8 cellular contexts compared by ENCODE assay signal in the genomic region with DNA sequence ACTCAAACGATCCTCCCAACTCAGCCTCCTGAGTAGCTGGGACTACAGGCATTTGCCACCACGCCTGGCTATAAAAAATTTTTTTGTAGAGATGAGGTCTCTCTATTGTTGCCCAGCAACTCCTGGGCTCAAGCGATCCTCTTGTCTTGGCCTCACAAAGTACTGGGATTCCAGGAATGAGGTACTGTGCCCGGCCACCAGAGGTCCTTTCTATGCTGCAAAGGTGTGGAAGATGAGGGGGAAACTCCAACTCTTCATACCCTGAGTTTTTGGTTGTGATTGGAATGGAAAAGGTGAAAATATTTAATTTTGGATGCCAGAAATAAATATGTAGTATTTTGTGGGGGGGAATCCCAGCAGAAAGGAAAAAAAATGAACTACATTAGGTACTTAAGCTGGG. TPM values are rescaled to one million over a fixed set of nuclear protein-coding genes. Genes with fewer than 3 reads are reported as not detected.
DNase-seq lines count a peak whose midpoint lies in the region; TF ChIP-seq lines count a peak whose summit lies in the region.

No MANE protein-coding gene starts in this region.

- H3K27ac ChIP-seq in right atrium auricular region (no peak overlapping the region), tibial nerve (peak overlapping the region in 2 of 4 donors; percentile 69 to 78)

- DNase-seq in BJ (ENCODE audit: low read depth) (no peak), T-helper 9 cell (peak; percentile 2), right atrium auricular region (ENCODE audit: low spot score) (no peak), tibial nerve (ENCODE audit: low spot score in 2 of 2) (peak in 1 of 2 donors; percentile 38), HuH-7.5 (ENCODE audit: low spot score) (no peak), NAMALWA (ENCODE audit: low spot score) (no peak), NOMO-1 (lab: John Stamatoyannopoulos, UW; ENCODE audit: unreplicated experiment in 2 of 2) (no peak)

- TF ChIP-seq POLR2A in tibial nerve (IDR thresholded peaks at IDR 0.05), result no peak

- no peaks in the 10 kb centered on the region for H3K4me1 ChIP-seq in right atrium auricular region
- peaks cover 0 to 21% (median 6%) of the 10 kb centered on the region in 4 donors for H3K4me1 ChIP-seq in tibial nerve

- H3K36me3 ChIP-seq in BJ (ENCODE audit: control insufficient read depth, insufficient read depth, low read length), result no peaks in the 10 kb centered on the region
- no peaks in the 10 kb centered on the region for H3K36me3 ChIP-seq in right atrium auricular region
- no peaks in the 10 kb centered on the region for H3K36me3 ChIP-seq in tibial nerve

- CTCF ChIA-PET in BJ (lab: Yijun Ruan, JAX), result interaction anchor here (0.8 to 1.5 kb wide), 6 partner anchors 10 to 641 kb away, joined by 3 to 4 read pairs (median 3); no protein-coding TSS in a partner anchor

- no peaks in the 10 kb centered on the region for H3K27me3 ChIP-seq in BJ (ENCODE audit: control insufficient read depth, insufficient read depth, low read length)
- no peaks in the 10 kb centered on the region for H3K27me3 ChIP-seq in right atrium auricular region
- no peaks in the 10 kb centered on the region for H3K27me3 ChIP-seq in tibial nerve

- no peaks in the 10 kb centered on the region for H3K9me3 ChIP-seq in right atrium auricular region
- H3K9me3 ChIP-seq in tibial nerve, result no peaks in the 10 kb centered on the region

- TF ChIP-seq CTCF in BJ (IDR thresholded peaks at IDR 0.05; ENCODE audit: insufficient read depth, low read depth, low read length) (peak; percentile 60), GM12873 (IDR thresholded peaks at IDR 0.05; ENCODE audit: insufficient read depth, low read depth, low read length, missing control alignments) (peak; percentile 56), right atrium auricular region (IDR thresholded peaks at IDR 0.05) (peak; percentile 35 to 58), tibial nerve (IDR thresholded peaks at IDR 0.05) (peak; percentile 27 to 50 (median 36))

- POLR2A ChIA-PET in BJ (lab: Charles Lee), result no interaction called here

- 83 to 92% methylated on average over 4 of the region's 4 CpGs for WGBS in tibial nerve, 2 donors

- H3K4me3 ChIP-seq in BJ (ENCODE audit: low read depth, low read length), result no peak overlapping the region
- no peak overlapping the region for H3K4me3 ChIP-seq in right atrium auricular region
- no peak overlapping the region for H3K4me3 ChIP-seq in tibial nerve

- no peak for TF ChIP-seq EP300 in tibial nerve (IDR thresholded peaks at IDR 0.05)

RNA-seq across cellular contexts. Expression of gene MRPL33, which starts 36.0 kb away (rescaled TPM):
- polyA plus RNA-seq in BJ (2011; rRNA removed), result 31.0 and 83.3 TPM in 2 replicates
- 5.4 and 7.2 TPM in 2 replicates for polyA minus RNA-seq in BJ (2011; rRNA and poly(A)+ RNA removed)
- total RNA-seq in right atrium auricular region (100 to 1,000 TPM; 270 to 370 TPM), tibial nerve (100 to 1,000 TPM; 101 to 186 (median 119) TPM)
